ENCODE assay signal across 9 cellular contexts in the genomic region with DNA sequence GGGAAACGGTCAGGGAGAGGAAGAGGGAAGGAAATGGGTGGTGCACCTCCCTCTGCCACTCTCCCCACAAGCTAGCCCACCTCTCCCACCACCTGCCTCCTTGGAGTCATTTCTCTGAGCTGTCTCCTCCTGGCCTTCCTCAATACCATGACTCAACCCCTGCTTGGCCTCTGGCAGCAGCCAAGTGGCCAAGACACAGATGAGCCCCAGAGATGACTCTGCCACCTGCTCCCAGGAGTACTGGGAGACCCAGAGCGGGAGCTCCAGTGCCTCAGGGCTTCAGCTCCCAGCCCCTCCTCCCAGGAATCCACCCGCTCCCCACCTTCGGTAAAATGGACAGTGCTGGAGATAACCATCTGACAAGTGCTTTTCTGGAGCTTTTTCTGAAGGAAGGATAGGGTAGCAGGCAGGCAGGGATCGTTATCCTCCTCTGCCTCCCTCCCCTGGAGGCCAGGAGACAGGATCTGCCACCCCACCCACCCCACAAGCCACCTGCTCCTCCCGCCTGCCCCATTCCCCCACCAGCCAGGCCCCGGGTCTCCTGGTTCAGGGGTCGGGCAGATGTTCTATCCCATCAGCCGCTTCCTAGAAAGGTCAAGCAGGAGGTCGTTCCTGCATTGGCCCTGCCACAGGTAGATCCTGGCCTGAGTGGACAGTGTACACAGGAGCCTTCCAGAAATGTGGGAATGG. TPM values are rescaled to one million over a fixed set of nuclear protein-coding genes. Genes with fewer than 3 reads are reported as not detected.
A peak's percentile ranks its signal among the peaks of the same experiment; 100 is the strongest.
DNase-seq lines count a peak whose midpoint lies in the region; ATAC-seq, FAIRE-seq and TF ChIP-seq lines count a peak whose summit lies in the region.
"Had no signal": no experiment of that assay in that cellular context is flagged by ENCODE, and none has a peak within 500 bp of the region (broad histone marks: within the 10 kb centered on the region; RNA-seq: fewer than 3 reads in every experiment).

No MANE protein-coding gene starts in this region.

- TF ChIP-seq EP300 in A549 (IDR thresholded peaks at IDR 0.05): no peak

- H3K27ac ChIP-seq in A549: peak overlapping the region; percentile 91 to 96

- H3K4me2 ChIP-seq in A549: peak overlapping the region; percentile 96

- no peak for TF ChIP-seq POLR2A in A549 (IDR thresholded peaks at IDR 0.05; ENCODE audit: low read length)

- DNase-seq in A549 (ENCODE audit: low read depth in 1 of 2, low spot score in 1 of 2): peak in 1 of 2 experiments; percentile 29
- DNase-seq in SW 1271 (lab: John Stamatoyannopoulos, UW): peak; percentile 1 to 9
- peak; percentile 84 for DNase-seq in kidney tubule cell (ENCODE audit: low spot score)
- no peak for DNase-seq in activated T-helper 1 cell treated with anti-CD3 and anti-CD28 coated beads, Interleukin-12 subunit alpha, Interleukin-12 subunit beta, Interleukin-2, Interleukin-4 antibody, amounts not matched to agents 30 ng/mL and 10 ng/mL and 1 ng/mL, durations not matched to agents 14 hours and 24 hours and 36 hours (ENCODE audit: low spot score)
- no peak for DNase-seq in NCI-H2227 treated with DMSO at 0.1 percent for 48 hours (lab: John Stamatoyannopoulos, UW)
- no peak for DNase-seq in stimulated activated CD4-positive, alpha-beta T cell treated with anti-CD3 and anti-CD28 coated beads, Interleukin-4, amount 100 ng/mL, for 1 hour
- DNase-seq: CD4-positive, CD25-positive, alpha-beta regulatory T cell; cortex of kidney had no signal

- H3K27me3 Mint-ChIP-seq in activated T-helper 1 cell treated with anti-CD3 and anti-CD28 coated beads, Interleukin-12 subunit alpha, Interleukin-12 subunit beta, Interleukin-2, Interleukin-4 antibody, amounts not matched to agents 30 ng/mL and 10 ng/mL and 1 ng/mL, durations not matched to agents 14 hours and 24 hours and 36 hours (ENCODE audit: insufficient read depth): peaks cover 2% of the 10 kb centered on the region

- WGBS in A549 (ENCODE audit: missing lambda C conversion rate): 37% methylated on average over 8 of the region's 10 CpGs

- no peak for FAIRE-seq in A549 (lab: Jason Lieb, UNC)
- FAIRE-seq: TTC549 had no signal

- no peaks in the 10 kb centered on the region for H3K4me1 Mint-ChIP-seq in activated T-helper 1 cell treated with anti-CD3 and anti-CD28 coated beads, Interleukin-12 subunit alpha, Interleukin-12 subunit beta, Interleukin-2, Interleukin-4 antibody, amounts not matched to agents 30 ng/mL and 10 ng/mL and 1 ng/mL, durations not matched to agents 14 hours and 24 hours and 36 hours (ENCODE audit: low read depth)
- H3K4me1 Mint-ChIP-seq: CD4-positive, CD25-positive, alpha-beta regulatory T cell had no signal

- peaks cover 50% of the 10 kb centered on the region for H3K4me1 ChIP-seq in A549

- intact Hi-C loops in activated T-helper 1 cell treated with anti-CD3 and anti-CD28 coated beads, Interleukin-12 subunit alpha, Interleukin-12 subunit beta, Interleukin-2, Interleukin-4 antibody, amounts not matched to agents 30 ng/mL and 10 ng/mL and 1 ng/mL, durations not matched to agents 14 hours and 24 hours and 36 hours (cut with micrococcal nuclease): loop anchor here (10.0 kb wide), 1 partner anchor 256 kb away; the partner anchor contains the start of gene S100A9

- no peaks in the 10 kb centered on the region for H3K9me3 ChIP-seq in A549

- POLR2A ChIA-PET in A549 (lab: Yijun Ruan, JAX): interaction anchor here (1.5 to 4.7 kb wide), 2 partner anchors 17 to 24 kb away, joined by 6 to 39 read pairs; partner anchors contain the start of genes CHTOP and S100A13

- H3K4me3 Mint-ChIP-seq in activated T-helper 1 cell treated with anti-CD3 and anti-CD28 coated beads, Interleukin-12 subunit alpha, Interleukin-12 subunit beta, Interleukin-2, Interleukin-4 antibody, amounts not matched to agents 30 ng/mL and 10 ng/mL and 1 ng/mL, durations not matched to agents 14 hours and 24 hours and 36 hours: no peak overlapping the region
- H3K4me3 Mint-ChIP-seq: CD4-positive, CD25-positive, alpha-beta regulatory T cell had no signal

- no peaks in the 10 kb centered on the region for H3K36me3 Mint-ChIP-seq in activated T-helper 1 cell treated with anti-CD3 and anti-CD28 coated beads, Interleukin-12 subunit alpha, Interleukin-12 subunit beta, Interleukin-2, Interleukin-4 antibody, amounts not matched to agents 30 ng/mL and 10 ng/mL and 1 ng/mL, durations not matched to agents 14 hours and 24 hours and 36 hours (ENCODE audit: low read depth)
- H3K36me3 Mint-ChIP-seq: CD4-positive, CD25-positive, alpha-beta regulatory T cell had no signal

- no peak for TF ChIP-seq RAD21 in A549 (conservative IDR thresholded peaks at IDR 0.05 in 1 of 2, IDR thresholded peaks at IDR 0.05 in 1 of 2)

- H3K4me3 ChIP-seq in A549: peak overlapping the region; percentile 68

- no peak for ATAC-seq in A549

- no peak for TF ChIP-seq CTCF in A549 (IDR thresholded peaks at IDR 0.05)

- no peak overlapping the region for H3K27ac Mint-ChIP-seq in activated T-helper 1 cell treated with anti-CD3 and anti-CD28 coated beads, Interleukin-12 subunit alpha, Interleukin-12 subunit beta, Interleukin-2, Interleukin-4 antibody, amounts not matched to agents 30 ng/mL and 10 ng/mL and 1 ng/mL, durations not matched to agents 14 hours and 24 hours and 36 hours

- CTCF ChIA-PET in A549 (lab: Yijun Ruan, JAX): interaction anchor here (0.9 to 7.9 kb wide), 7 partner anchors 11 to 259 kb away, joined by 3 to 57 read pairs (median 5); partner anchors contain the start of genes S100A1 and S100A13

- H3K9me3 Mint-ChIP-seq in activated T-helper 1 cell treated with anti-CD3 and anti-CD28 coated beads, Interleukin-12 subunit alpha, Interleukin-12 subunit beta, Interleukin-2, Interleukin-4 antibody, amounts not matched to agents 30 ng/mL and 10 ng/mL and 1 ng/mL, durations not matched to agents 14 hours and 24 hours and 36 hours: no peaks in the 10 kb centered on the region
- H3K9me3 Mint-ChIP-seq: CD4-positive, CD25-positive, alpha-beta regulatory T cell had no signal

TF ChIP-seq in A549, 52 proteins besides CTCF, POLR2A, EP300 and RAD21:
- no peak for TF ChIP-seq FOSB (CRISPR knock-in tag; IDR thresholded peaks at IDR 0.05)
- no peak for TF ChIP-seq FOSL2 (IDR thresholded peaks at IDR 0.05)
- peak; percentile 25; the same call in 1 of the 2 replicates for TF ChIP-seq FOSL2 (CRISPR knock-in tag; IDR thresholded peaks at IDR 0.05)

RNA-seq across cellular contexts. Expression of gene S100A16, which starts 2.5 kb away (rescaled TPM):
- polyA plus RNA-seq in A549 (2011; rRNA removed) (270 and 294 TPM in 2 replicates), A549 (2017; fragmentation: RNase III; extraction: RNeasy Plus Mini Kit Qiagen cat#74134 plus additional on column Dnase treatment) (259 to 298 TPM (median 290 TPM) in 3 replicates)
- 423 and 469 TPM in 2 replicates for polyA plus RNA-seq in A549 (2012; cell fraction: cytosol; rRNA removed)
- polyA plus RNA-seq in A549 (2012; cell fraction: nucleus; rRNA removed): 222 and 228 TPM in 2 replicates
- 146 and 182 TPM in 2 replicates for polyA minus RNA-seq in A549 (2011; rRNA and poly(A)+ RNA removed)
- total RNA-seq in activated T-helper 1 cell treated with anti-CD3 and anti-CD28 coated beads, Interleukin-12 subunit alpha, Interleukin-12 subunit beta, Interleukin-2, Interleukin-4 antibody, amounts not matched to agents 30 ng/mL and 10 ng/mL and 1 ng/mL, durations not matched to agents 14 hours and 24 hours and 36 hours: not detected in 2 replicates
- total RNA-seq: CD4-positive, CD25-positive, alpha-beta regulatory T cell had no signal
- polyA plus RNA-seq: CD4-positive, CD25-positive, alpha-beta regulatory T cell had no signal

RNA-seq across cellular contexts. Expression of gene S100A14, which starts 5.6 kb away (rescaled TPM):
- polyA plus RNA-seq in A549 (2011; rRNA removed): 0.21 and 0.65 TPM in 2 replicates
- 0.16 TPM in 2 replicates for polyA plus RNA-seq in A549 (2012; cell fraction: cytosol; rRNA removed)
- 0.27 and 0.65 TPM in 2 replicates for polyA plus RNA-seq in A549 (2012; cell fraction: nucleus; rRNA removed)
- 0.16 to 0.21 TPM (median 0.21 TPM) in 3 replicates for polyA plus RNA-seq in A549 (2017; fragmentation: RNase III; extraction: RNeasy Plus Mini Kit Qiagen cat#74134 plus additional on column Dnase treatment)
- 0.34 TPM in 1 of 2 replicates, not detected in the other for polyA minus RNA-seq in A549 (2011; rRNA and poly(A)+ RNA removed)
- total RNA-seq in activated T-helper 1 cell treated with anti-CD3 and anti-CD28 coated beads, Interleukin-12 subunit alpha, Interleukin-12 subunit beta, Interleukin-2, Interleukin-4 antibody, amounts not matched to agents 30 ng/mL and 10 ng/mL and 1 ng/mL, durations not matched to agents 14 hours and 24 hours and 36 hours: 0.16 TPM in 1 of 2 replicates, not detected in the other
- total RNA-seq: CD4-positive, CD25-positive, alpha-beta regulatory T cell had no signal
- polyA plus RNA-seq: CD4-positive, CD25-positive, alpha-beta regulatory T cell had no signal

RNA-seq across cellular contexts. Expression of gene S100A13, which starts 16.8 kb away (rescaled TPM):
- polyA plus RNA-seq in A549 (2011; rRNA removed) (98.9 and 113 TPM in 2 replicates), A549 (2017; fragmentation: RNase III; extraction: RNeasy Plus Mini Kit Qiagen cat#74134 plus additional on column Dnase treatment) (107 to 146 TPM (median 129 TPM) in 3 replicates)
- 133 and 151 TPM in 2 replicates for polyA plus RNA-seq in A549 (2012; cell fraction: cytosol; rRNA removed)
- polyA plus RNA-seq in A549 (2012; cell fraction: nucleus; rRNA removed): 59.8 and 69.0 TPM in 2 replicates
- 31.6 and 46.7 TPM in 2 replicates for polyA minus RNA-seq in A549 (2011; rRNA and poly(A)+ RNA removed)
- total RNA-seq in activated T-helper 1 cell treated with anti-CD3 and anti-CD28 coated beads, Interleukin-12 subunit alpha, Interleukin-12 subunit beta, Interleukin-2, Interleukin-4 antibody, amounts not matched to agents 30 ng/mL and 10 ng/mL and 1 ng/mL, durations not matched to agents 14 hours and 24 hours and 36 hours: 2.5 and 5.1 TPM in 2 replicates

RNA-seq across cellular contexts. Expression of gene S100A1, which starts 17.8 kb away (rescaled TPM):
- polyA plus RNA-seq in A549 (2011; rRNA removed) (0.52 and 0.59 TPM in 2 replicates), A549 (2017; fragmentation: RNase III; extraction: RNeasy Plus Mini Kit Qiagen cat#74134 plus additional on column Dnase treatment) (0.67 to 0.97 TPM (median 0.88 TPM) in 3 replicates)
- 1.1 and 1.4 TPM in 2 replicates for polyA plus RNA-seq in A549 (2012; cell fraction: cytosol; rRNA removed)
- 0.22 and 0.41 TPM in 2 replicates for polyA plus RNA-seq in A549 (2012; cell fraction: nucleus; rRNA removed)
- polyA minus RNA-seq in A549 (2011; rRNA and poly(A)+ RNA removed): not detected in 2 replicates
- not detected in 2 replicates for total RNA-seq in activated T-helper 1 cell treated with anti-CD3 and anti-CD28 coated beads, Interleukin-12 subunit alpha, Interleukin-12 subunit beta, Interleukin-2, Interleukin-4 antibody, amounts not matched to agents 30 ng/mL and 10 ng/mL and 1 ng/mL, durations not matched to agents 14 hours and 24 hours and 36 hours
- total RNA-seq: CD4-positive, CD25-positive, alpha-beta regulatory T cell had no signal
- polyA plus RNA-seq: CD4-positive, CD25-positive, alpha-beta regulatory T cell had no signal

RNA-seq across cellular contexts. Expression of gene CHTOP, which starts 23.4 kb away (rescaled TPM):
- polyA plus RNA-seq in A549 (2011; rRNA removed) (81.6 and 98.1 TPM in 2 replicates), A549 (2017; fragmentation: RNase III; extraction: RNeasy Plus Mini Kit Qiagen cat#74134 plus additional on column Dnase treatment) (76.1 to 87.8 TPM (median 79.2 TPM) in 3 replicates)
- polyA plus RNA-seq in A549 (2012; cell fraction: cytosol; rRNA removed): 59.1 and 75.5 TPM in 2 replicates
- 64.3 and 83.5 TPM in 2 replicates for polyA plus RNA-seq in A549 (2012; cell fraction: nucleus; rRNA removed)
- polyA minus RNA-seq in A549 (2011; rRNA and poly(A)+ RNA removed): 45.5 and 48.5 TPM in 2 replicates
- total RNA-seq in activated T-helper 1 cell treated with anti-CD3 and anti-CD28 coated beads, Interleukin-12 subunit alpha, Interleukin-12 subunit beta, Interleukin-2, Interleukin-4 antibody, amounts not matched to agents 30 ng/mL and 10 ng/mL and 1 ng/mL, durations not matched to agents 14 hours and 24 hours and 36 hours: 101 and 105 TPM in 2 replicates

Comparison
In these comparisons a context has a peak if more than half of its experiments do, and no peak if none do; other contexts are left out.
1. DNase-seq: peak in SW 1271 (2 of 2) and kidney tubule cell (single experiment); none in activated T-helper 1 cell treated with anti-CD3 and anti-CD28 coated beads, Interleukin-12 subunit alpha, Interleukin-12 subunit beta, Interleukin-2, Interleukin-4 antibody, amounts not matched to agents 30 ng/mL and 10 ng/mL and 1 ng/mL, durations not matched to agents 14 hours and 24 hours and 36 hours (single experiment), NCI-H2227 treated with DMSO at 0.1 percent for 48 hours (single experiment) and stimulated activated CD4-positive, alpha-beta T cell treated with anti-CD3 and anti-CD28 coated beads, Interleukin-4, amount 100 ng/mL, for 1 hour (single experiment).